Comparison of ENCODE assay signal across 8 cellular contexts in genomic region chr6:30683137-30683979, GRCh38. TPM values are rescaled to one million over a fixed set of nuclear protein-coding genes. Genes with fewer than 3 reads are reported as not detected.
DNase-seq lines count a peak whose midpoint lies in the region; ATAC-seq and TF ChIP-seq lines count a peak whose summit lies in the region.

No MANE protein-coding gene starts in this region.

- DNase-seq in AG09309 (ENCODE audit: low read depth) (no peak), choroid plexus epithelial cell (ENCODE audit: low read depth) (no peak), naive B cell (no peak), NCI-H1105 treated with DMSO at 0.1 percent for 48 hours (lab: John Stamatoyannopoulos, UW) (no peak), HPDE6-E6E7 (ENCODE audit: extremely low spot score) (no peak)
- DNase-seq in stimulated activated naive CD4-positive, alpha-beta T cell treated with Interleukin-2 at 50 U/mL for 16 hours (lab: John Stamatoyannopoulos, UW) = no peak

- peaks cover 5% of the 10 kb centered on the region for H3F3A ChIP-seq in Loucy (ENCODE audit: low read depth)

- no peaks in the 10 kb centered on the region for H3K27me3 Mint-ChIP-seq in naive B cell

- peaks cover 55% of the 10 kb centered on the region for H3K4me1 ChIP-seq in Loucy (ENCODE audit: insufficient read depth, low read length, poor library complexity, severe bottlenecking)

- peak overlapping the region; percentile 97 for H3K4me2 ChIP-seq in Loucy (ENCODE audit: low read depth, low read length, poor library complexity, severe bottlenecking)

- peaks cover 5% of the 10 kb centered on the region; the same call in 1 of the 2 replicates for H3K36me3 ChIP-seq in Loucy (ENCODE audit: insufficient read depth, low read length)

- H3K4me3 ChIP-seq in AG09309 (ENCODE audit: control insufficient read depth, low read depth, low read length) (peak overlapping the region; percentile 89), Loucy (ENCODE audit: low read length, poor library complexity, severe bottlenecking) (peak overlapping the region; percentile 97), choroid plexus epithelial cell (ENCODE audit: low read depth, low read length) (peak overlapping the region; percentile 89)

- no peak for ATAC-seq in naive B cell (ENCODE audit: low read depth in 2 of 2)
- no peak for ATAC-seq in GM18907 (IDR thresholded peaks at IDR 0.05; ENCODE audit: unreplicated experiment)

- peaks cover 95% of the 10 kb centered on the region for H3K79me2 ChIP-seq in Loucy (ENCODE audit: insufficient read depth, low read length)

- H2AFZ ChIP-seq in Loucy (ENCODE audit: low read length) = no peak overlapping the region

- no peaks in the 10 kb centered on the region for H3K9me2 ChIP-seq in Loucy (replicated peaks; ENCODE audit: low read depth, low read length)

- H3K4me3 Mint-ChIP-seq in naive B cell = peak overlapping the region; percentile 93 to 100 (median 98)

- peaks cover 0 to 2% (median 0%) of the 10 kb centered on the region in 7 donors for H3K9me3 Mint-ChIP-seq in naive B cell

- H3K27me3 ChIP-seq in Loucy (ENCODE audit: insufficient read depth, low read length, poor library complexity, severe bottlenecking) = no peaks in the 10 kb centered on the region

- peaks cover 0 to 58% of the 10 kb centered on the region in 2 donors for H3K36me3 Mint-ChIP-seq in naive B cell

- TF ChIP-seq CTCF in AG09309 (IDR thresholded peaks at IDR 0.05; ENCODE audit: control insufficient read depth, insufficient read depth, low read depth, low read length, missing control alignments) = no peak
- TF ChIP-seq CTCF in Loucy (conservative IDR thresholded peaks at IDR 0.05; ENCODE audit: low read length) = no peak
- TF ChIP-seq CTCF in choroid plexus epithelial cell (conservative IDR thresholded peaks at IDR 0.05; ENCODE audit: low read depth, low read length) = no peak

- H3K4me1 Mint-ChIP-seq in naive B cell = peaks cover 56 to 80% (median 68%) of the 10 kb centered on the region in 3 donors

- peaks cover 53% of the 10 kb centered on the region for H4K20me1 ChIP-seq in Loucy (ENCODE audit: insufficient read depth, low read length, poor library complexity, severe bottlenecking)

- H3K9me3 ChIP-seq in Loucy (ENCODE audit: insufficient read depth, low read depth, low read length) = no peaks in the 10 kb centered on the region

- peak overlapping the region; percentile 95 to 100 (median 98) for H3K27ac Mint-ChIP-seq in naive B cell

- peak overlapping the region; percentile 96 for H3K9ac ChIP-seq in Loucy (ENCODE audit: low read depth, low read length, poor library complexity, severe bottlenecking)

RNA-seq across cellular contexts. Expression of gene PPP1R18, which starts 3.1 kb away (rescaled TPM):
- polyA plus RNA-seq in naive B cell (ENCODE audit: low read depth in 6 of 6) = 100 to 1,000 TPM in 1 of 6 donors, 10 to 100 TPM in 5; 70.3 to 103 (median 82.6) TPM

RNA-seq across cellular contexts. Expression of gene NRM, which starts 7.4 kb away (rescaled TPM):
- 10 to 100 TPM; 37.3 to 72.1 (median 45.4) TPM for polyA plus RNA-seq in naive B cell (ENCODE audit: low read depth in 6 of 6)

RNA-seq across cellular contexts. Expression of gene DHX16, which starts 10.6 kb away (rescaled TPM):
- 10 to 100 TPM in 5 of 6 donors, 1 to 10 TPM in 1; 4.2 to 27.0 (median 16.1) TPM for polyA plus RNA-seq in naive B cell (ENCODE audit: low read depth in 6 of 6)

RNA-seq across cellular contexts. Expression of gene MDC1, which starts 33.7 kb away (rescaled TPM):
- polyA plus RNA-seq in naive B cell (ENCODE audit: low read depth in 6 of 6) = 1 to 10 TPM; 2.0 to 8.3 (median 3.5) TPM

RNA-seq across cellular contexts. Expression of gene C6orf136, which starts 36.4 kb away (rescaled TPM):
- polyA plus RNA-seq in naive B cell (ENCODE audit: low read depth in 6 of 6) = 10 to 100 TPM in 4 of 6 donors, 1 to 10 TPM in 2; 8.1 to 15.5 (median 12.2) TPM
